ENCODE assay signal across 13 cellular contexts in genomic region chr5:72133212-72133990, GRCh38. TPM values are rescaled to one million over a fixed set of nuclear protein-coding genes. Genes with fewer than 3 reads are reported as not detected.
A peak's percentile ranks its signal among the peaks of the same experiment; 100 is the strongest.
DNase-seq lines count a peak whose midpoint lies in the region; ATAC-seq, FAIRE-seq and TF ChIP-seq lines count a peak whose summit lies in the region.
"Had no signal": no experiment of that assay in that cellular context is flagged by ENCODE, and none has a peak within 500 bp of the region (broad histone marks: within the 10 kb centered on the region; RNA-seq: fewer than 3 reads in every experiment).

No MANE protein-coding gene starts in this region.

- peak; percentile 24 for ATAC-seq in SK-N-SH treated with all-trans-retinoic acid at 6 μM for 48 hours
- no peak for ATAC-seq in thoracic aorta (ENCODE audit: insufficient number of reproducible peaks, low FRiP score, low read depth)
- no peak for ATAC-seq in GM19397 (IDR thresholded peaks at IDR 0.05; ENCODE audit: unreplicated experiment)
- ATAC-seq: left colon, sciatic nerve had no signal

- no peak for DNase-seq in H54 (ENCODE audit: insufficient read length, low spot score)
- peak; percentile 50 for DNase-seq in fibroblast of peridontal ligament (ENCODE audit: extremely low read depth)
- no peak for DNase-seq in thoracic aorta (ENCODE audit: low spot score)
- no peak for DNase-seq in cortex of kidney (lab: John Stamatoyannopoulos, UW)
- no peak for DNase-seq in H7
- DNase-seq: activated CD4-positive, alpha-beta memory T cell treated with anti-CD3 and anti-CD28 coated beads for 36 hours; left colon; NCI-H2171 treated with DMSO at 0.1 percent for 48 hours; stomach had no signal

- peak; percentile 90 for FAIRE-seq in H54 (lab: Jason Lieb, UNC)

- TF ChIP-seq POLR2A in H54 (IDR thresholded peaks at IDR 0.05; ENCODE audit: low read depth, low read length) = no peak

- H3K27me3 ChIP-seq in thoracic aorta (replicated peaks; ENCODE audit: insufficient read depth) (no peaks in the 10 kb centered on the region), H7 (ENCODE audit: control insufficient read depth, insufficient read depth, low read length) (no peaks in the 10 kb centered on the region)
- H3K27me3 ChIP-seq: MG63, stomach had no signal

- H3K27ac ChIP-seq in thoracic aorta = peak overlapping the region; percentile 97

- no peak overlapping the region for H3K4me3 ChIP-seq in thoracic aorta
- no peak overlapping the region for H3K4me3 ChIP-seq in H7 (ENCODE audit: insufficient read depth, low read depth, low read length)
- H3K4me3 ChIP-seq: MG63, stomach had no signal

- H3K4me1 ChIP-seq in thoracic aorta (ENCODE audit: control insufficient read depth in 1 of 2, low read depth in 2 of 2) = peaks cover 59 to 95% of the 10 kb centered on the region in 2 donors

- no peaks in the 10 kb centered on the region for H3K9me3 ChIP-seq in thoracic aorta
- H3K9me3 ChIP-seq: MG63, stomach had no signal

- TF ChIP-seq CTCF in thoracic aorta (IDR thresholded peaks at IDR 0.05) = no peak

- H3K36me3 ChIP-seq in thoracic aorta (no peaks in the 10 kb centered on the region), H7 (replicated peaks; ENCODE audit: control insufficient read depth, insufficient read depth, low read length) (no peaks in the 10 kb centered on the region)
- H3K36me3 ChIP-seq: stomach had no signal

TF ChIP-seq in SK-N-SH treated with all-trans-retinoic acid at 6 μM for 48 hours, 23 proteins besides CTCF, POLR2A, EP300 and RAD21:
- no peak for TF ChIP-seq BACH2 (CRISPR knock-in tag; IDR thresholded peaks at IDR 0.05; ENCODE audit: borderline replicate concordance)
- TF ChIP-seq ISL1 (CRISPR knock-in tag; IDR thresholded peaks at IDR 0.05) = no peak
- no peak for TF ChIP-seq TCF4 (CRISPR knock-in tag; IDR thresholded peaks at IDR 0.05; ENCODE audit: borderline replicate concordance)
- no peak for TF ChIP-seq PPARA (CRISPR knock-in tag; IDR thresholded peaks at IDR 0.05; ENCODE audit: borderline replicate concordance)
- TF ChIP-seq, protein P1, sequence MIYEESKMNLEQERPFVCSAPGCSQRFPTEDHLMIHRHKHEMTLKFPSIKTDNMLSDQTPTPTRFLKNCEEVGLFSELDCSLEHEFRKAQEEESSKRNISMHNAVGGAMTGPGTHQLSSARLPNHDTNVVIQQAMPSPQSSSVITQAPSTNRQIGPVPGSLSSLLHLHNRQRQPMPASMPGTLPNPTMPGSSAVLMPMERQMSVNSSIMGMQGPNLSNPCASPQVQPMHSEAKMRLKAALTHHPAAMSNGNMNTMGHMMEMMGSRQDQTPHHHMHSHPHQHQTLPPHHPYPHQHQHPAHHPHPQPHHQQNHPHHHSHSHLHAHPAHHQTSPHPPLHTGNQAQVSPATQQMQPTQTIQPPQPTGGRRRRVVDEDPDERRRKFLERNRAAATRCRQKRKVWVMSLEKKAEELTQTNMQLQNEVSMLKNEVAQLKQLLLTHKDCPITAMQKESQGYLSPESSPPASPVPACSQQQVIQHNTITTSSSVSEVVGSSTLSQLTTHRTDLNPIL (CRISPR knock-in tag; IDR thresholded peaks at IDR 0.05; ENCODE audit: low read depth) = no peak
- no peak for TF ChIP-seq RARB (CRISPR knock-in tag; IDR thresholded peaks at IDR 0.05)
- TF ChIP-seq, protein P2, sequence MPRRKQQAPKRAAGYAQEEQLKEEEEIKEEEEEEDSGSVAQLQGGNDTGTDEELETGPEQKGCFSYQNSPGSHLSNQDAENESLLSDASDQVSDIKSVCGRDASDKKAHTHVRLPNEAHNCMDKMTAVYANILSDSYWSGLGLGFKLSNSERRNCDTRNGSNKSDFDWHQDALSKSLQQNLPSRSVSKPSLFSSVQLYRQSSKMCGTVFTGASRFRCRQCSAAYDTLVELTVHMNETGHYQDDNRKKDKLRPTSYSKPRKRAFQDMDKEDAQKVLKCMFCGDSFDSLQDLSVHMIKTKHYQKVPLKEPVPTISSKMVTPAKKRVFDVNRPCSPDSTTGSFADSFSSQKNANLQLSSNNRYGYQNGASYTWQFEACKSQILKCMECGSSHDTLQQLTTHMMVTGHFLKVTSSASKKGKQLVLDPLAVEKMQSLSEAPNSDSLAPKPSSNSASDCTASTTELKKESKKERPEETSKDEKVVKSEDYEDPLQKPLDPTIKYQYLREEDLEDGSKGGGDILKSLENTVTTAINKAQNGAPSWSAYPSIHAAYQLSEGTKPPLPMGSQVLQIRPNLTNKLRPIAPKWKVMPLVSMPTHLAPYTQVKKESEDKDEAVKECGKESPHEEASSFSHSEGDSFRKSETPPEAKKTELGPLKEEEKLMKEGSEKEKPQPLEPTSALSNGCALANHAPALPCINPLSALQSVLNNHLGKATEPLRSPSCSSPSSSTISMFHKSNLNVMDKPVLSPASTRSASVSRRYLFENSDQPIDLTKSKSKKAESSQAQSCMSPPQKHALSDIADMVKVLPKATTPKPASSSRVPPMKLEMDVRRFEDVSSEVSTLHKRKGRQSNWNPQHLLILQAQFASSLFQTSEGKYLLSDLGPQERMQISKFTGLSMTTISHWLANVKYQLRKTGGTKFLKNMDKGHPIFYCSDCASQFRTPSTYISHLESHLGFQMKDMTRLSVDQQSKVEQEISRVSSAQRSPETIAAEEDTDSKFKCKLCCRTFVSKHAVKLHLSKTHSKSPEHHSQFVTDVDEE (CRISPR knock-in tag; IDR thresholded peaks at IDR 0.05) = no peak
- TF ChIP-seq ARNTL (CRISPR knock-in tag; IDR thresholded peaks at IDR 0.05; ENCODE audit: borderline replicate concordance, low read depth) = no peak
- TF ChIP-seq ZNF8 (CRISPR knock-in tag; IDR thresholded peaks at IDR 0.05) = no peak
- no peak for TF ChIP-seq ZNF565 (CRISPR knock-in tag; conservative IDR thresholded peaks at IDR 0.05; ENCODE audit: low read depth)
- no peak for TF ChIP-seq OSR1 (CRISPR knock-in tag; IDR thresholded peaks at IDR 0.05)
- no peak for TF ChIP-seq GLIS3 (CRISPR knock-in tag; IDR thresholded peaks at IDR 0.05)
- no peak for TF ChIP-seq SNAI2 (CRISPR knock-in tag; IDR thresholded peaks at IDR 0.05)

RNA-seq across cellular contexts. Expression of gene MAP1B, which starts 26.1 kb away (rescaled TPM):
- 1,000 to 10,000 TPM in 1 of 2 donors, 100 to 1,000 TPM in 1; 616 to 1,045 TPM for total RNA-seq in thoracic aorta
- 31.1 and 41.4 TPM in 2 replicates for total RNA-seq in H7 (2014; rRNA removed; shearing (Covaris generic))

Comparison
In these comparisons a context has a peak if more than half of its experiments do, and no peak if none do; other contexts are left out.
1. RNA of gene MAP1B, which starts 26.1 kb away (total RNA-seq): 616 to 1,045 TPM in thoracic aorta; 31.1 to 41.4 TPM in H7; every median in the first group is over 10 times any median in the second.